In genomic region chr3:178137831-178138230, GRCh38 we compare ENCODE assay signal across 35 cellular contexts.
"Had no signal": no experiment of that assay in that cellular context is flagged by ENCODE, and none has a peak within 500 bp of the region (broad histone marks: within the 10 kb centered on the region; RNA-seq: fewer than 3 reads in every experiment).

No MANE protein-coding gene starts in this region.

- H3K4me1 ChIP-seq: Peyer's patch had no signal

- H3K4me3 ChIP-seq: cardiac muscle cell, Peyer's patch had no signal

- H3K36me3 Mint-ChIP-seq: activated CD8-positive, alpha-beta memory T cell treated with anti-CD3 and anti-CD28 coated beads, Interleukin-2, amount 10 ng/mL, durations not matched to agents 7 days and 5 days; activated naive CD4-positive, alpha-beta T cell treated with anti-CD3 and anti-CD28 coated beads, Interleukin-2, amount 10 ng/mL, durations not matched to agents 7 days and 5 days had no signal

- H3K27me3 ChIP-seq: cardiac muscle cell, Peyer's patch had no signal

- H3K27me3 Mint-ChIP-seq: activated CD4-positive, alpha-beta memory T cell treated with anti-CD3 and anti-CD28 coated beads, Interleukin-2, amount 10 ng/mL, durations not matched to agents 7 days and 5 days; activated CD8-positive, alpha-beta memory T cell treated with anti-CD3 and anti-CD28 coated beads, Interleukin-2, amount 10 ng/mL, durations not matched to agents 7 days and 5 days; activated naive CD4-positive, alpha-beta T cell treated with anti-CD3 and anti-CD28 coated beads, Interleukin-2, amount 10 ng/mL, durations not matched to agents 7 days and 5 days; activated naive CD8-positive, alpha-beta T cell; activated naive CD8-positive, alpha-beta T cell treated with anti-CD3 and anti-CD28 coated beads, Interleukin-2, amount 50 U/mL, for 24 hours had no signal

- H3K4me1 Mint-ChIP-seq: activated CD4-positive, alpha-beta memory T cell treated with anti-CD3 and anti-CD28 coated beads, Interleukin-2, amount 10 ng/mL, durations not matched to agents 7 days and 5 days; activated CD8-positive, alpha-beta memory T cell treated with anti-CD3 and anti-CD28 coated beads, Interleukin-2, amount 10 ng/mL, durations not matched to agents 7 days and 5 days; activated naive CD4-positive, alpha-beta T cell treated with anti-CD3 and anti-CD28 coated beads, Interleukin-2, amount 10 ng/mL, durations not matched to agents 7 days and 5 days; activated naive CD8-positive, alpha-beta T cell treated with anti-CD3 and anti-CD28 coated beads, Interleukin-2, amount 50 U/mL, for 24 hours; central memory CD8-positive, alpha-beta T cell had no signal

- H3K36me3 ChIP-seq: cardiac muscle cell, Peyer's patch, WERI-Rb-1 had no signal

- H3K27ac Mint-ChIP-seq: activated CD4-positive, alpha-beta memory T cell treated with anti-CD3 and anti-CD28 coated beads, Interleukin-2, amount 10 ng/mL, durations not matched to agents 7 days and 5 days; activated CD8-positive, alpha-beta memory T cell treated with anti-CD3 and anti-CD28 coated beads, Interleukin-2, amount 10 ng/mL, durations not matched to agents 7 days and 5 days; activated naive CD4-positive, alpha-beta T cell treated with anti-CD3 and anti-CD28 coated beads, Interleukin-2, amount 10 ng/mL, durations not matched to agents 7 days and 5 days; activated naive CD8-positive, alpha-beta T cell; activated naive CD8-positive, alpha-beta T cell treated with anti-CD3 and anti-CD28 coated beads, Interleukin-2, amount 50 U/mL, for 24 hours had no signal

- ATAC-seq: activated CD8-positive, alpha-beta memory T cell treated with anti-CD3 and anti-CD28 coated beads, Interleukin-2, amount 10 ng/mL, durations not matched to agents 7 days and 5 days; activated naive CD8-positive, alpha-beta T cell treated with anti-CD3 and anti-CD28 coated beads, Interleukin-2, amount 50 U/mL, for 24 hours; PC-3; Right ventricle myocardium inferior had no signal

- DNase-seq: activated CD4-positive, alpha-beta memory T cell treated with anti-CD3 and anti-CD28 coated beads, Interleukin-2, amount 10 ng/mL, durations not matched to agents 7 days and 5 days; activated CD4-positive, alpha-beta T cell treated with anti-CD3 and anti-CD28 coated beads for 1 hour; activated CD4-positive, alpha-beta T cell treated with anti-CD3 and anti-CD28 coated beads for 48 hours; activated CD4-positive, CD25-positive, alpha-beta regulatory T cell; activated CD8-positive, alpha-beta memory T cell treated with anti-CD3 and anti-CD28 coated beads for 24 hours; activated CD8-positive, alpha-beta memory T cell treated with anti-CD3 and anti-CD28 coated beads, Interleukin-2, amount 10 ng/mL, durations not matched to agents 7 days and 5 days; activated CD8-positive, alpha-beta memory T cell treated with anti-CD3 and anti-CD28 coated beads, Interleukin-2, amount 50 U/mL, for 48 hours; activated effector memory CD4-positive, alpha-beta T cell treated with Interleukin-2 at 50 U/mL for 16 hours; activated naive CD4-positive, alpha-beta T cell treated with anti-CD3 and anti-CD28 coated beads, Interleukin-2, amount 10 ng/mL, durations not matched to agents 7 days and 5 days; activated naive CD8-positive, alpha-beta T cell treated with anti-CD3 and anti-CD28 coated beads, Interleukin-2, amount 50 U/mL, for 24 hours; activated T-cell treated with anti-CD3 and anti-CD28 coated beads, Interleukin-2, amount 50 U/mL, for 48 hours; anterior cingulate cortex; Karpas-422; NCI-H1105; NCI-H1417 treated with DMSO at 0.1 percent for 48 hours; NCI-H1930; NCI-H2081 treated with DMSO at 0.1 percent for 48 hours; NCI-H226; NCI-H446 treated with DMSO at 0.1 percent for 48 hours; NCI-H524; NCI-H69; NCI-H82; PC-3; Peyer's patch; SIG-M5; SW 1271; T-helper 1 cell; T-helper 2 cell; T-helper 9 cell; WERI-Rb-1 had no signal

- H3K9me3 ChIP-seq: Peyer's patch had no signal

- H3K4me3 Mint-ChIP-seq: activated CD4-positive, alpha-beta memory T cell treated with anti-CD3 and anti-CD28 coated beads, Interleukin-2, amount 10 ng/mL, durations not matched to agents 7 days and 5 days; activated CD8-positive, alpha-beta memory T cell treated with anti-CD3 and anti-CD28 coated beads, Interleukin-2, amount 10 ng/mL, durations not matched to agents 7 days and 5 days; activated naive CD4-positive, alpha-beta T cell treated with anti-CD3 and anti-CD28 coated beads, Interleukin-2, amount 10 ng/mL, durations not matched to agents 7 days and 5 days; activated naive CD8-positive, alpha-beta T cell; activated naive CD8-positive, alpha-beta T cell treated with anti-CD3 and anti-CD28 coated beads, Interleukin-2, amount 50 U/mL, for 24 hours; central memory CD8-positive, alpha-beta T cell had no signal

- H3K9me3 Mint-ChIP-seq: activated naive CD4-positive, alpha-beta T cell treated with anti-CD3 and anti-CD28 coated beads, Interleukin-2, amount 10 ng/mL, durations not matched to agents 7 days and 5 days had no signal

- H3K27ac ChIP-seq: cardiac muscle cell, Peyer's patch, RWPE1, WERI-Rb-1 had no signal
